Comparison of ENCODE assay signal across 1 cellular context in genomic region chr19:1822210-1822609, GRCh38.
TF ChIP-seq lines count a peak whose summit lies in the region.

No MANE protein-coding gene starts in this region.

TF ChIP-seq in K562, 482 proteins besides CTCF, POLR2A, EP300 and RAD21:
- TF ChIP-seq C11orf30 (IDR thresholded peaks at IDR 0.05; ENCODE audit: low read depth) (no peak), POLR2G (IDR thresholded peaks at IDR 0.05; ENCODE audit: low read depth, low read length) (peak; percentile 9; the same call in 1 of the 2 replicates), CBFB (CRISPR knock-in tag; IDR thresholded peaks at IDR 0.05) (no peak)
